Comparison of ENCODE assay signal across 8 cellular contexts in the genomic region with DNA sequence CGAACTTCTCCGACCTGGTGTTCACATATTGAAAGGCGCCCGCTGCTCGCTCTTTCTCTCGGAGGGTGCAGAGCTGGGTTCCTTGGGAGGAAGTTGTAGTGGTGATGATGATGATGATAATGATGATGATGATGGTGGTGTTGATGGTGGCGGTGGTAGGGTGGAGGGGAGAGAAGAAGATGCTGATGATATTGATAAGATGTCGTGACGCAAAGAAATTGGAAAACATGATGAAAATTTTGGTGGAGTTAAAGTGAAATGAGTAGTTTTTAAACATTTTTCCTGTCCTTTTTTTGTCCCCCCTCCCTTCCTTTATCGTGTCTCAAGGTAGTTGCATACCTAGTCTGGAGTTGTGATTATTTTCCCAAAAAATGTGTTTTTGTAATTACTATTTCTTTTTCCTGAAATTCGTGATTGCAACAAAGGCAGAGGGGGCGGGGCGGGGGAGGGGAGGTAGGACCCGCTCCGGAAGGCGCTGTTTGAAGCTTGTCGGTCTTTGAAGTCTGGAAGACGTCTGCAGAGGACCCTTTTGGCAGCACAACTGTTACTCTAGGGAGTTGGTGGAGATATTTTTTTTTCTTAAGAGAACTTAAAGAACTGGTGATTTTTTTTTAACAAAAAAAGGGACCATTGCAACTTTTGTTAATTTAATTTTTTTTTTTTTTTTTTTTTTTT. TPM values are rescaled to one million over a fixed set of nuclear protein-coding genes. Genes with fewer than 3 reads are reported as not detected.
DNase-seq lines count a peak whose midpoint lies in the region; TF ChIP-seq lines count a peak whose summit lies in the region.

No MANE protein-coding gene starts in this region.

- H3K4me1 Mint-ChIP-seq in endothelial cell (ENCODE audit: unreplicated experiment) (peaks cover 33% of the 10 kb centered on the region), progenitor cell of endocrine pancreas (ENCODE audit: low read depth) (peaks cover 27% of the 10 kb centered on the region)

- no peak for TF ChIP-seq CTCF in endothelial cell (IDR thresholded peaks at IDR 0.05; ENCODE audit: unreplicated experiment)
- no peak for TF ChIP-seq CTCF in progenitor cell of endocrine pancreas (IDR thresholded peaks at IDR 0.05; ENCODE audit: unreplicated experiment)

- peak overlapping the region; percentile 61 for H3K27ac Mint-ChIP-seq in endothelial cell (ENCODE audit: unreplicated experiment)
- peak overlapping the region; percentile 94 for H3K27ac Mint-ChIP-seq in progenitor cell of endocrine pancreas

- H3K27me3 Mint-ChIP-seq in endothelial cell (ENCODE audit: unreplicated experiment), result peaks cover 21% of the 10 kb centered on the region
- H3K27me3 Mint-ChIP-seq in progenitor cell of endocrine pancreas, result no peaks in the 10 kb centered on the region

- DNase-seq in NCI-H748 (lab: John Stamatoyannopoulos, UW; ENCODE audit: unreplicated experiment) (peak; percentile 36), NCI-H748 treated with DMSO at 0.1 percent for 48 hours (lab: John Stamatoyannopoulos, UW) (no peak), NCI-H2227 (lab: John Stamatoyannopoulos, UW; ENCODE audit: unreplicated experiment) (peak; percentile 60), endothelial cell (ENCODE audit: low spot score) (peak; percentile 35), progenitor cell of endocrine pancreas (ENCODE audit: low spot score, unreplicated experiment) (no peak), SW480 (ENCODE audit: low spot score) (no peak)
- no peak for DNase-seq in stimulated activated CD4-positive, alpha-beta T cell treated with anti-CD3 and anti-CD28 coated beads, Interleukin-4, amount 100 ng/mL, for 24 hours
- DNase-seq in stimulated activated CD4-positive, alpha-beta T cell treated with anti-CD3 and anti-CD28 coated beads, Interleukin-12 subunit alpha, Interleukin-12 subunit beta, amount 100 ng/mL, for 4 hours, result no peak

- H3K4me3 Mint-ChIP-seq in endothelial cell (ENCODE audit: unreplicated experiment), result peak overlapping the region; percentile 98
- H3K4me3 Mint-ChIP-seq in progenitor cell of endocrine pancreas (ENCODE audit: low read depth), result peak overlapping the region; percentile 100

- H3K9me3 Mint-ChIP-seq in endothelial cell (ENCODE audit: unreplicated experiment) (no peaks in the 10 kb centered on the region), progenitor cell of endocrine pancreas (ENCODE audit: low read depth) (no peaks in the 10 kb centered on the region)

- H3K36me3 Mint-ChIP-seq in endothelial cell (ENCODE audit: low read depth, unreplicated experiment) (peaks cover 17% of the 10 kb centered on the region), progenitor cell of endocrine pancreas (ENCODE audit: insufficient read depth) (peaks cover 23% of the 10 kb centered on the region)

RNA-seq across cellular contexts. Expression of a gene that starts 2.0 kb away (rescaled TPM):
- total RNA-seq in endothelial cell (ENCODE audit: unreplicated experiment), result 39.4 TPM
- 146 and 154 TPM in 2 replicates for total RNA-seq in progenitor cell of endocrine pancreas

Comparison
In these comparisons a context has a peak if more than half of its experiments do, and no peak if none do; other contexts are left out.
1. DNase-seq: peak in NCI-H748 (single experiment), NCI-H2227 (single experiment) and endothelial cell (single experiment); none in NCI-H748 treated with DMSO at 0.1 percent for 48 hours (single experiment), progenitor cell of endocrine pancreas (single experiment), stimulated activated CD4-positive, alpha-beta T cell treated with anti-CD3 and anti-CD28 coated beads, Interleukin-4, amount 100 ng/mL, for 24 hours (single experiment), SW480 (single experiment) and stimulated activated CD4-positive, alpha-beta T cell treated with anti-CD3 and anti-CD28 coated beads, Interleukin-12 subunit alpha, Interleukin-12 subunit beta, amount 100 ng/mL, for 4 hours (single experiment).